Comparison of ENCODE assay signal across 2 cellular contexts in the genomic region with DNA sequence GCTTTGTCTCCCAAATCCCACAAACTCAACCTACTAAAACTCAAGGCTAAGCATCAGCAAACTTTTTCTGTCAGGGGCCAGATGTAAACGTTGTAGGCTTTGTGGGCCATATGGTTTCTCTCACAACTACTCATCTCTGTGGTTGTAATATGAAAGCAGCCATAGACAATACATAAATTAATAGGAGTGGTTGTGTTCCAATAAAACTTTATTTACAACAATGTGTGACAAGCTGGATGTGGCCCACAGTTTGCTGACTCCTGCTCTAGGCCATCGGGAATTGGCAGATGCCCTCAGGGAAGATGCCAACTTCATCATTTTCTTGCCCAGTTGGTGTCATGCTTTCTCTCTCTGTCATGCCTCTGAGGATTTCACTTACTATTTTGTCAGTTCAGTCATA.
A peak's percentile ranks its signal among the peaks of the same experiment; 100 is the strongest.
TF ChIP-seq lines count a peak whose summit lies in the region.

No MANE protein-coding gene starts in this region.

TF ChIP-seq in A549, 52 proteins besides CTCF, POLR2A, EP300 and RAD21:
- TF ChIP-seq PHF8 (IDR thresholded peaks at IDR 0.05; ENCODE audit: borderline replicate concordance, low read depth) = no peak

TF ChIP-seq in K562, 482 proteins besides CTCF, POLR2A, EP300 and RAD21:
- TF ChIP-seq HMGN3 (IDR thresholded peaks at IDR 0.05; ENCODE audit: borderline replicate concordance, extremely low read depth, insufficient read length, low read depth, low read length) = no peak
- TF ChIP-seq, protein P1, sequence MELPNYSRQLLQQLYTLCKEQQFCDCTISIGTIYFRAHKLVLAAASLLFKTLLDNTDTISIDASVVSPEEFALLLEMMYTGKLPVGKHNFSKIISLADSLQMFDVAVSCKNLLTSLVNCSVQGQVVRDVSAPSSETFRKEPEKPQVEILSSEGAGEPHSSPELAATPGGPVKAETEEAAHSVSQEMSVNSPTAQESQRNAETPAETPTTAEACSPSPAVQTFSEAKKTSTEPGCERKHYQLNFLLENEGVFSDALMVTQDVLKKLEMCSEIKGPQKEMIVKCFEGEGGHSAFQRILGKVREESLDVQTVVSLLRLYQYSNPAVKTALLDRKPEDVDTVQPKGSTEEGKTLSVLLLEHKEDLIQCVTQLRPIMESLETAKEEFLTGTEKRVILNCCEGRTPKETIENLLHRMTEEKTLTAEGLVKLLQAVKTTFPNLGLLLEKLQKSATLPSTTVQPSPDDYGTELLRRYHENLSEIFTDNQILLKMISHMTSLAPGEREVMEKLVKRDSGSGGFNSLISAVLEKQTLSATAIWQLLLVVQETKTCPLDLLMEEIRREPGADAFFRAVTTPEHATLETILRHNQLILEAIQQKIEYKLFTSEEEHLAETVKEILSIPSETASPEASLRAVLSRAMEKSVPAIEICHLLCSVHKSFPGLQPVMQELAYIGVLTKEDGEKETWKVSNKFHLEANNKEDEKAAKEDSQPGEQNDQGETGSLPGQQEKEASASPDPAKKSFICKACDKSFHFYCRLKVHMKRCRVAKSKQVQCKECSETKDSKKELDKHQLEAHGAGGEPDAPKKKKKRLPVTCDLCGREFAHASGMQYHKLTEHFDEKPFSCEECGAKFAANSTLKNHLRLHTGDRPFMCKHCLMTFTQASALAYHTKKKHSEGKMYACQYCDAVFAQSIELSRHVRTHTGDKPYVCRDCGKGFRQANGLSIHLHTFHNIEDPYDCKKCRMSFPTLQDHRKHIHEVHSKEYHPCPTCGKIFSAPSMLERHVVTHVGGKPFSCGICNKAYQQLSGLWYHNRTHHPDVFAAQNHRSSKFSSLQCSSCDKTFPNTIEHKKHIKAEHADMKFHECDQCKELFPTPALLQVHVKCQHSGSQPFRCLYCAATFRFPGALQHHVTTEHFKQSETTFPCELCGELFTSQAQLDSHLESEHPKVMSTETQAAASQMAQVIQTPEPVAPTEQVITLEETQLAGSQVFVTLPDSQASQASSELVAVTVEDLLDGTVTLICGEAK (IDR thresholded peaks at IDR 0.05) = peak; percentile 83
- TF ChIP-seq, protein P1 (CRISPR knock-in tag; IDR thresholded peaks at IDR 0.05) = peak; percentile 52; the same call in 1 of the 2 replicates
